Comparison of ENCODE assay signal across 1 cellular context in genomic region chr1:84712288-84712874, GRCh38.
A peak's percentile ranks its signal among the peaks of the same experiment; 100 is the strongest.
TF ChIP-seq lines count a peak whose summit lies in the region.

No MANE protein-coding gene starts in this region.

TF ChIP-seq in SK-N-SH, 30 proteins besides CTCF, POLR2A, EP300 and RAD21:
- TF ChIP-seq NRF1 (IDR thresholded peaks at IDR 0.05; ENCODE audit: low read depth, low read length) (no peak), TCF12 (IDR thresholded peaks at IDR 0.05) (no peak), FOXM1 (IDR thresholded peaks at IDR 0.05; ENCODE audit: low read depth) (no peak), FOSL2 (IDR thresholded peaks at IDR 0.05; ENCODE audit: borderline replicate concordance, low read depth) (peak; percentile 43; the same call in 1 of the 2 replicates), POLR2AphosphoS5 (IDR thresholded peaks at IDR 0.05; ENCODE audit: low read depth, low read length) (no peak), NFIC (IDR thresholded peaks at IDR 0.05; ENCODE audit: borderline replicate concordance) (peak; percentile 30; the same call in 1 of the 2 replicates), SMC3 (IDR thresholded peaks at IDR 0.05; ENCODE audit: low read depth, low read length) (no peak), CHD2 (IDR thresholded peaks at IDR 0.05; ENCODE audit: low read length, partially characterized antibody) (no peak), RCOR1 (IDR thresholded peaks at IDR 0.05; ENCODE audit: low read length) (no peak), TEAD4 (IDR thresholded peaks at IDR 0.05; ENCODE audit: borderline replicate concordance, insufficient read depth) (no peak), GABPA (IDR thresholded peaks at IDR 0.05; ENCODE audit: low read depth) (no peak), JUND (IDR thresholded peaks at IDR 0.05) (0 out of 2 replicates have a peak, but pooled peaks have one; percentile 24), ELF1 (IDR thresholded peaks at IDR 0.05) (no peak), EZH2phosphoT487 (IDR thresholded peaks at IDR 0.05; ENCODE audit: borderline replicate concordance, low read depth) (no peak), YY1 (IDR thresholded peaks at IDR 0.05; ENCODE audit: low read depth) (peak; percentile 54; the same call in 1 of the 2 replicates), USF1 (IDR thresholded peaks at IDR 0.05; ENCODE audit: borderline replicate concordance, low read depth) (no peak), RFX5 (IDR thresholded peaks at IDR 0.05; ENCODE audit: low read length) (no peak)
- TF ChIP-seq, protein P1, sequence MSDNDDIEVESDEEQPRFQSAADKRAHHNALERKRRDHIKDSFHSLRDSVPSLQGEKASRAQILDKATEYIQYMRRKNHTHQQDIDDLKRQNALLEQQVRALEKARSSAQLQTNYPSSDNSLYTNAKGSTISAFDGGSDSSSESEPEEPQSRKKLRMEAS (IDR thresholded peaks at IDR 0.05; ENCODE audit: low read depth), result peak; percentile 22; the same call in 1 of the 2 replicates
- TF ChIP-seq, protein P2, sequence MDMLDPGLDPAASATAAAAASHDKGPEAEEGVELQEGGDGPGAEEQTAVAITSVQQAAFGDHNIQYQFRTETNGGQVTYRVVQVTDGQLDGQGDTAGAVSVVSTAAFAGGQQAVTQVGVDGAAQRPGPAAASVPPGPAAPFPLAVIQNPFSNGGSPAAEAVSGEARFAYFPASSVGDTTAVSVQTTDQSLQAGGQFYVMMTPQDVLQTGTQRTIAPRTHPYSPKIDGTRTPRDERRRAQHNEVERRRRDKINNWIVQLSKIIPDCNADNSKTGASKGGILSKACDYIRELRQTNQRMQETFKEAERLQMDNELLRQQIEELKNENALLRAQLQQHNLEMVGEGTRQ (IDR thresholded peaks at IDR 0.05; ENCODE audit: borderline replicate concordance, low read depth, low read length), result no peak
- TF ChIP-seq, protein P3, sequence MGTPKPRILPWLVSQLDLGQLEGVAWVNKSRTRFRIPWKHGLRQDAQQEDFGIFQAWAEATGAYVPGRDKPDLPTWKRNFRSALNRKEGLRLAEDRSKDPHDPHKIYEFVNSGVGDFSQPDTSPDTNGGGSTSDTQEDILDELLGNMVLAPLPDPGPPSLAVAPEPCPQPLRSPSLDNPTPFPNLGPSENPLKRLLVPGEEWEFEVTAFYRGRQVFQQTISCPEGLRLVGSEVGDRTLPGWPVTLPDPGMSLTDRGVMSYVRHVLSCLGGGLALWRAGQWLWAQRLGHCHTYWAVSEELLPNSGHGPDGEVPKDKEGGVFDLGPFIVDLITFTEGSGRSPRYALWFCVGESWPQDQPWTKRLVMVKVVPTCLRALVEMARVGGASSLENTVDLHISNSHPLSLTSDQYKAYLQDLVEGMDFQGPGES (IDR thresholded peaks at IDR 0.05; ENCODE audit: low read depth, low read length), result no peak
- TF ChIP-seq, protein P4, sequence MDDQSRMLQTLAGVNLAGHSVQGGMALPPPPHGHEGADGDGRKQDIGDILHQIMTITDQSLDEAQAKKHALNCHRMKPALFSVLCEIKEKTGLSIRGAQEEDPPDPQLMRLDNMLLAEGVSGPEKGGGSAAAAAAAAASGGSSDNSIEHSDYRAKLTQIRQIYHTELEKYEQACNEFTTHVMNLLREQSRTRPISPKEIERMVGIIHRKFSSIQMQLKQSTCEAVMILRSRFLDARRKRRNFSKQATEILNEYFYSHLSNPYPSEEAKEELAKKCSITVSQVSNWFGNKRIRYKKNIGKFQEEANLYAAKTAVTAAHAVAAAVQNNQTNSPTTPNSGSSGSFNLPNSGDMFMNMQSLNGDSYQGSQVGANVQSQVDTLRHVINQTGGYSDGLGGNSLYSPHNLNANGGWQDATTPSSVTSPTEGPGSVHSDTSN (IDR thresholded peaks at IDR 0.05), result no peak
TF ChIP-seq in SK-N-SH: peak in this region for 5.
